ENCODE assay signal across 1 cellular context in genomic region chr12:76348079-76348901, GRCh38.
A peak's percentile ranks its signal among the peaks of the same experiment; 100 is the strongest.
TF ChIP-seq lines count a peak whose summit lies in the region.

TSS of gene BBS10 (minus strand) at chr12:76348415. CDS start at chr12:76348358, 57 bp downstream.

TF ChIP-seq in HepG2, 621 proteins besides CTCF, POLR2A, EP300 and RAD21 (continued from another document and continues in another):
- TF ChIP-seq, protein P1, sequence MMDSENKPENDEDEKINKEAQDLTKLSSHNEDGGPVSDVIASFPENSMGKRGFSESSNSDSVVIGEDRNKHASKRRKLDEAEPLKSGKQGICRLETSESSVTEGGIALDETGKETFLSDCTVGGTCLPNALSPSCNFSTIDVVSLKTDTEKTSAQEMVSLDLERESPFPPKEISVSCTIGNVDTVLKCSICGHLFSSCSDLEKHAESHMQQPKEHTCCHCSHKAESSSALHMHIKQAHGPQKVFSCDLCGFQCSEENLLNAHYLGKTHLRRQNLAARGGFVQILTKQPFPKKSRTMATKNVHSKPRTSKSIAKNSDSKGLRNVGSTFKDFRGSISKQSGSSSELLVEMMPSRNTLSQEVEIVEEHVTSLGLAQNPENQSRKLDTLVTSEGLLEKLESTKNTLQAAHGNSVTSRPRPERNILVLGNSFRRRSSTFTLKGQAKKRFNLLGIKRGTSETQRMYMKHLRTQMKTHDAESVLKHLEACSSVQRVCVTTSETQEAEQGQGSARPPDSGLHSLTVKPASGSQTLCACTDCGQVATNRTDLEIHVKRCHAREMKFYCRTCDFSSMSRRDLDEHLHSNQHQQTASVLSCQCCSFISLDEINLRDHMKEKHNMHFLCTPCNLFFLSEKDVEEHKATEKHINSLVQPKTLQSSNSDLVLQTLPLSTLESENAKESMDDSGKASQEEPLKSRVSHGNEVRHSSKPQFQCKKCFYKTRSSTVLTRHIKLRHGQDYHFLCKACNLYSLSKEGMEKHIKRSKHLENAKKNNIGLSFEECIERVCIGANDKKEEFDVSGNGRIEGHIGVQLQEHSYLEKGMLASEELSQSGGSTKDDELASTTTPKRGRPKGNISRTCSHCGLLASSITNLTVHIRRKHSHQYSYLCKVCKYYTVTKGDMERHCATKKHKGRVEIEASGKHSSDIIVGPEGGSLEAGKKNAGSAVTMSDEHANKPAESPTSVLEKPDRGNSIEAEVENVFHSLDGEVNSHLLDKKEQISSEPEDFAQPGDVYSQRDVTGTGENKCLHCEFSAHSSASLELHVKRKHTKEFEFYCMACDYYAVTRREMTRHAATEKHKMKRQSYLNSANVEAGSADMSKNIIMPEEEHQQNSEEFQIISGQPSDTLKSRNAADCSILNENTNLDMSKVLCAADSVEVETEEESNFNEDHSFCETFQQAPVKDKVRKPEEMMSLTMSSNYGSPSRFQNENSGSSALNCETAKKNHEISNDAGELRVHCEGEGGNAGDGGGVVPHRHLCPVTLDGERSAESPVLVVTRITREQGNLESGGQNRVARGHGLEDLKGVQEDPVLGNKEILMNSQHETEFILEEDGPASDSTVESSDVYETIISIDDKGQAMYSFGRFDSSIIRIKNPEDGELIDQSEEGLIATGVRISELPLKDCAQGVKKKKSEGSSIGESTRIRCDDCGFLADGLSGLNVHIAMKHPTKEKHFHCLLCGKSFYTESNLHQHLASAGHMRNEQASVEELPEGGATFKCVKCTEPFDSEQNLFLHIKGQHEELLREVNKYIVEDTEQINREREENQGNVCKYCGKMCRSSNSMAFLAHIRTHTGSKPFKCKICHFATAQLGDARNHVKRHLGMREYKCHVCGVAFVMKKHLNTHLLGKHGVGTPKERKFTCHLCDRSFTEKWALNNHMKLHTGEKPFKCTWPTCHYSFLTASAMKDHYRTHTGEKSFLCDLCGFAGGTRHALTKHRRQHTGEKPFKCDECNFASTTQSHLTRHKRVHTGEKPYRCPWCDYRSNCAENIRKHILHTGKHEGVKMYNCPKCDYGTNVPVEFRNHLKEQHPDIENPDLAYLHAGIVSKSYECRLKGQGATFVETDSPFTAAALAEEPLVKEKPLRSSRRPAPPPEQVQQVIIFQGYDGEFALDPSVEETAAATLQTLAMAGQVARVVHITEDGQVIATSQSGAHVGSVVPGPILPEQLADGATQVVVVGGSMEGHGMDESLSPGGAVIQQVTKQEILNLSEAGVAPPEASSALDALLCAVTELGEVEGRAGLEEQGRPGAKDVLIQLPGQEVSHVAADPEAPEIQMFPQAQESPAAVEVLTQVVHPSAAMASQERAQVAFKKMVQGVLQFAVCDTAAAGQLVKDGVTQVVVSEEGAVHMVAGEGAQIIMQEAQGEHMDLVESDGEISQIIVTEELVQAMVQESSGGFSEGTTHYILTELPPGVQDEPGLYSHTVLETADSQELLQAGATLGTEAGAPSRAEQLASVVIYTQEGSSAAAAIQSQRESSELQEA (CRISPR knock-in tag; IDR thresholded peaks at IDR 0.05; ENCODE audit: not compliant biosample characterization): no peak
- TF ChIP-seq, protein P2, sequence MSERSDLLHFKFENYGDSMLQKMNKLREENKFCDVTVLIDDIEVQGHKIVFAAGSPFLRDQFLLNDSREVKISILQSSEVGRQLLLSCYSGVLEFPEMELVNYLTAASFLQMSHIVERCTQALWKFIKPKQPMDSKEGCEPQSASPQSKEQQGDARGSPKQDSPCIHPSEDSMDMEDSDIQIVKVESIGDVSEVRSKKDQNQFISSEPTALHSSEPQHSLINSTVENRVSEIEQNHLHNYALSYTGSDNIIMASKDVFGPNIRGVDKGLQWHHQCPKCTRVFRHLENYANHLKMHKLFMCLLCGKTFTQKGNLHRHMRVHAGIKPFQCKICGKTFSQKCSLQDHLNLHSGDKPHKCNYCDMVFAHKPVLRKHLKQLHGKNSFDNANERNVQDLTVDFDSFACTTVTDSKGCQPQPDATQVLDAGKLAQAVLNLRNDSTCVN (CRISPR knock-in tag; IDR thresholded peaks at IDR 0.05; ENCODE audit: borderline replicate concordance): peak; percentile 84; the same call in 1 of the 2 replicates
- TF ChIP-seq CEBPG (CRISPR knock-in tag; IDR thresholded peaks at IDR 0.05): no peak
- TF ChIP-seq ISX (CRISPR knock-in tag; conservative IDR thresholded peaks at IDR 0.05): no peak; the same call in 1 of the 2 replicates
- no peak for TF ChIP-seq REL (CRISPR knock-in tag; conservative IDR thresholded peaks at IDR 0.05)
- no peak for TF ChIP-seq ZFP62 (CRISPR knock-in tag; IDR thresholded peaks at IDR 0.05)
- no peak for TF ChIP-seq ZNF607 (CRISPR knock-in tag; IDR thresholded peaks at IDR 0.05; ENCODE audit: borderline replicate concordance)
- TF ChIP-seq POLR2G (IDR thresholded peaks at IDR 0.05; ENCODE audit: low read depth, low read length): peak; percentile 93
- TF ChIP-seq SP5 (CRISPR knock-in tag; IDR thresholded peaks at IDR 0.05; ENCODE audit: borderline replicate concordance, low read depth): no peak
- peak; percentile 83 for TF ChIP-seq RNF2 (conservative IDR thresholded peaks at IDR 0.05; ENCODE audit: low read depth)
- no peak; the same call in 1 of the 2 replicates for TF ChIP-seq RXRB (CRISPR knock-in tag; IDR thresholded peaks at IDR 0.05; ENCODE audit: borderline replicate concordance)
- peak; percentile 88; the same call in 1 of the 2 replicates for TF ChIP-seq SALL2 (CRISPR knock-in tag; IDR thresholded peaks at IDR 0.05)
- no peak for TF ChIP-seq STAT5B (CRISPR knock-in tag; IDR thresholded peaks at IDR 0.05)
- no peak for TF ChIP-seq SMAD9 (CRISPR knock-in tag; IDR thresholded peaks at IDR 0.05)
- no peak for TF ChIP-seq ZFAT (CRISPR knock-in tag; conservative IDR thresholded peaks at IDR 0.05)
- TF ChIP-seq, protein P3, sequence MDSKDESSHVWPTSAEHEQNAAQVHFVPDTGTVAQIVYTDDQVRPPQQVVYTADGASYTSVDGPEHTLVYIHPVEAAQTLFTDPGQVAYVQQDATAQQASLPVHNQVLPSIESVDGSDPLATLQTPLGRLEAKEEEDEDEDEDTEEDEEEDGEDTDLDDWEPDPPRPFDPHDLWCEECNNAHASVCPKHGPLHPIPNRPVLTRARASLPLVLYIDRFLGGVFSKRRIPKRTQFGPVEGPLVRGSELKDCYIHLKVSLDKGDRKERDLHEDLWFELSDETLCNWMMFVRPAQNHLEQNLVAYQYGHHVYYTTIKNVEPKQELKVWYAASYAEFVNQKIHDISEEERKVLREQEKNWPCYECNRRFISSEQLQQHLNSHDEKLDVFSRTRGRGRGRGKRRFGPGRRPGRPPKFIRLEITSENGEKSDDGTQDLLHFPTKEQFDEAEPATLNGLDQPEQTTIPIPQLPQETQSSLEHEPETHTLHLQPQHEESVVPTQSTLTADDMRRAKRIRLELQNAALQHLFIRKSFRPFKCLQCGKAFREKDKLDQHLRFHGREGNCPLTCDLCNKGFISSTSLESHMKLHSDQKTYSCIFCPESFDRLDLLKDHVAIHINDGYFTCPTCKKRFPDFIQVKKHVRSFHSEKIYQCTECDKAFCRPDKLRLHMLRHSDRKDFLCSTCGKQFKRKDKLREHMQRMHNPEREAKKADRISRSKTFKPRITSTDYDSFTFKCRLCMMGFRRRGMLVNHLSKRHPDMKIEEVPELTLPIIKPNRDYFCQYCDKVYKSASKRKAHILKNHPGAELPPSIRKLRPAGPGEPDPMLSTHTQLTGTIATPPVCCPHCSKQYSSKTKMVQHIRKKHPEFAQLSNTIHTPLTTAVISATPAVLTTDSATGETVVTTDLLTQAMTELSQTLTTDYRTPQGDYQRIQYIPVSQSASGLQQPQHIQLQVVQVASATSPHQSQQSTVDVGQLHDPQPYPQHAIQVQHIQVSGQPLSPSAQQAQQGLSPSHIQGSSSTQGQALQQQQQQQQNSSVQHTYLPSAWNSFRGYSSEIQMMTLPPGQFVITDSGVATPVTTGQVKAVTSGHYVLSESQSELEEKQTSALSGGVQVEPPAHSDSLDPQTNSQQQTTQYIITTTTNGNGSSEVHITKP (CRISPR knock-in tag; IDR thresholded peaks at IDR 0.05; ENCODE audit: low read depth): no peak
- peak; percentile 47; the same call in 1 of the 2 replicates for TF ChIP-seq SNAPC4 (CRISPR knock-in tag; IDR thresholded peaks at IDR 0.05)
- no peak for TF ChIP-seq NR2F6 (IDR thresholded peaks at IDR 0.05)
- TF ChIP-seq NR2F6 (CRISPR knock-in tag; IDR thresholded peaks at IDR 0.05): no peak
- TF ChIP-seq RFXAP (CRISPR knock-in tag; IDR thresholded peaks at IDR 0.05; ENCODE audit: borderline replicate concordance): peak; percentile 79; the same call in 1 of the 2 replicates
- no peak for TF ChIP-seq ZBTB49 (CRISPR knock-in tag; IDR thresholded peaks at IDR 0.05; ENCODE audit: borderline replicate concordance)
- TF ChIP-seq, protein P4, sequence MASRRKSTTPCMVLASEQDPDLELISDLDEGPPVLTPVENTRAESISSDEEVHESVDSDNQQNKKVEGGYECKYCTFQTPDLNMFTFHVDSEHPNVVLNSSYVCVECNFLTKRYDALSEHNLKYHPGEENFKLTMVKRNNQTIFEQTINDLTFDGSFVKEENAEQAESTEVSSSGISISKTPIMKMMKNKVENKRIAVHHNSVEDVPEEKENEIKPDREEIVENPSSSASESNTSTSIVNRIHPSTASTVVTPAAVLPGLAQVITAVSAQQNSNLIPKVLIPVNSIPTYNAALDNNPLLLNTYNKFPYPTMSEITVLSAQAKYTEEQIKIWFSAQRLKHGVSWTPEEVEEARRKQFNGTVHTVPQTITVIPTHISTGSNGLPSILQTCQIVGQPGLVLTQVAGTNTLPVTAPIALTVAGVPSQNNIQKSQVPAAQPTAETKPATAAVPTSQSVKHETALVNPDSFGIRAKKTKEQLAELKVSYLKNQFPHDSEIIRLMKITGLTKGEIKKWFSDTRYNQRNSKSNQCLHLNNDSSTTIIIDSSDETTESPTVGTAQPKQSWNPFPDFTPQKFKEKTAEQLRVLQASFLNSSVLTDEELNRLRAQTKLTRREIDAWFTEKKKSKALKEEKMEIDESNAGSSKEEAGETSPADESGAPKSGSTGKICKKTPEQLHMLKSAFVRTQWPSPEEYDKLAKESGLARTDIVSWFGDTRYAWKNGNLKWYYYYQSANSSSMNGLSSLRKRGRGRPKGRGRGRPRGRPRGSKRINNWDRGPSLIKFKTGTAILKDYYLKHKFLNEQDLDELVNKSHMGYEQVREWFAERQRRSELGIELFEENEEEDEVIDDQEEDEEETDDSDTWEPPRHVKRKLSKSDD (CRISPR knock-in tag; IDR thresholded peaks at IDR 0.05; ENCODE audit: low read depth): no peak; the same call in 1 of the 2 replicates
- peak; percentile 91 for TF ChIP-seq ELF4 (CRISPR knock-in tag; IDR thresholded peaks at IDR 0.05; ENCODE audit: borderline replicate concordance)
- peak; percentile 69; the same call in 1 of the 2 replicates for TF ChIP-seq ZNF761 (CRISPR knock-in tag; conservative IDR thresholded peaks at IDR 0.05)
- no peak for TF ChIP-seq ZBTB8A (CRISPR knock-in tag; IDR thresholded peaks at IDR 0.05; ENCODE audit: borderline replicate concordance, low read depth)
- no peak for TF ChIP-seq CEBPB (IDR thresholded peaks at IDR 0.05; ENCODE audit: borderline replicate concordance, low read depth, low read length)
- no peak; the same call in 1 of the 2 replicates for TF ChIP-seq ZNF367 (CRISPR knock-in tag; IDR thresholded peaks at IDR 0.05; ENCODE audit: borderline replicate concordance)
- TF ChIP-seq NR2F2 (IDR thresholded peaks at IDR 0.05; ENCODE audit: borderline replicate concordance, low read depth): no peak
- no peak for TF ChIP-seq ZNF441 (CRISPR knock-in tag; IDR thresholded peaks at IDR 0.05; ENCODE audit: borderline replicate concordance)
- TF ChIP-seq SOX13 (IDR thresholded peaks at IDR 0.05): no peak
- no peak for TF ChIP-seq SOX13 (CRISPR knock-in tag; conservative IDR thresholded peaks at IDR 0.05 in 1 of 2, IDR thresholded peaks at IDR 0.05 in 1 of 2)
- TF ChIP-seq ZNF256 (CRISPR knock-in tag; conservative IDR thresholded peaks at IDR 0.05): no peak; the same call in 1 of the 2 replicates
